Comparison of ENCODE assay signal across 21 cellular contexts in genomic region chr11:130475426-130476053, GRCh38. TPM values are rescaled to one million over a fixed set of nuclear protein-coding genes. Genes with fewer than 3 reads are reported as not detected.
"Had no signal": no experiment of that assay in that cellular context is flagged by ENCODE, and none has a peak within 500 bp of the region (broad histone marks: within the 10 kb centered on the region; RNA-seq: fewer than 3 reads in every experiment).

No MANE protein-coding gene starts in this region.

- H2AFZ ChIP-seq: hepatocyte had no signal

- FAIRE-seq: pancreas, small intestine had no signal

- H3K79me2 ChIP-seq: hepatocyte had no signal

- H3K27me3 ChIP-seq: ascending aorta, gastroesophageal sphincter, hepatocyte, pancreas, SJCRH30, upper lobe of left lung had no signal

- H3K4me1 ChIP-seq: pancreas had no signal

- H3K9me3 Mint-ChIP-seq: activated CD4-positive, alpha-beta memory T cell treated with anti-CD3 and anti-CD28 coated beads for 36 hours; activated naive CD8-positive, alpha-beta T cell treated with anti-CD3 and anti-CD28 coated beads, Interleukin-2, amount 50 U/mL, for 24 hours; nephron progenitor cell; stimulated activated memory B cell treated with anti-CD40 and anti-IgM and Interleukin-4, amounts not matched to agents 10 μg/mL and 1 μg/mL and 100 μg/mL, for 72 hours had no signal

- DNase-seq: activated CD4-positive, alpha-beta memory T cell treated with anti-CD3 and anti-CD28 coated beads for 36 hours; activated CD4-positive, alpha-beta T cell treated with anti-CD3 and anti-CD28 coated beads for 1 hour; activated CD8-positive, alpha-beta memory T cell treated with anti-CD3 and anti-CD28 coated beads, Interleukin-2, amount 50 U/mL, for 48 hours; activated naive CD8-positive, alpha-beta T cell treated with anti-CD3 and anti-CD28 coated beads, Interleukin-2, amount 50 U/mL, for 24 hours; central memory CD4-positive, alpha-beta T cell; cortex of kidney; effector memory CD4-positive, alpha-beta T cell; mammary epithelial cell; nephron progenitor cell; pancreas; retina; SJCRH30; small intestine; substantia nigra; T-helper 9 cell; upper lobe of left lung had no signal

- H3K4me3 ChIP-seq: ascending aorta, gastroesophageal sphincter, hepatocyte, pancreas, SJCRH30, upper lobe of left lung had no signal

- H3K27ac ChIP-seq: epithelial cell of prostate, pancreas, SJCRH30 had no signal

- H3K4me1 Mint-ChIP-seq: activated naive CD8-positive, alpha-beta T cell treated with anti-CD3 and anti-CD28 coated beads, Interleukin-2, amount 50 U/mL, for 24 hours; stimulated activated memory B cell treated with anti-CD40 and anti-IgM and Interleukin-4, amounts not matched to agents 10 μg/mL and 1 μg/mL and 100 μg/mL, for 72 hours had no signal

- H3K9me3 ChIP-seq: ascending aorta, gastroesophageal sphincter, pancreas, SJCRH30, upper lobe of left lung had no signal

- H3K27me3 Mint-ChIP-seq: activated naive CD8-positive, alpha-beta T cell treated with anti-CD3 and anti-CD28 coated beads, Interleukin-2, amount 50 U/mL, for 24 hours had no signal

- H3K4me2 ChIP-seq: hepatocyte had no signal

- H3K4me3 Mint-ChIP-seq: activated CD4-positive, alpha-beta memory T cell treated with anti-CD3 and anti-CD28 coated beads for 36 hours; activated naive CD8-positive, alpha-beta T cell treated with anti-CD3 and anti-CD28 coated beads, Interleukin-2, amount 50 U/mL, for 24 hours; nephron progenitor cell; stimulated activated memory B cell treated with anti-CD40 and anti-IgM and Interleukin-4, amounts not matched to agents 10 μg/mL and 1 μg/mL and 100 μg/mL, for 72 hours had no signal

- H3K36me3 ChIP-seq: pancreas, SJCRH30 had no signal

- H3K36me3 Mint-ChIP-seq: activated CD4-positive, alpha-beta memory T cell treated with anti-CD3 and anti-CD28 coated beads for 36 hours; stimulated activated memory B cell treated with anti-CD40 and anti-IgM and Interleukin-4, amounts not matched to agents 10 μg/mL and 1 μg/mL and 100 μg/mL, for 72 hours had no signal

- ATAC-seq: activated naive CD8-positive, alpha-beta T cell treated with anti-CD3 and anti-CD28 coated beads, Interleukin-2, amount 50 U/mL, for 24 hours; gastroesophageal sphincter; pancreas; stimulated activated memory B cell treated with anti-CD40 and anti-IgM and Interleukin-4, amounts not matched to agents 10 μg/mL and 1 μg/mL and 100 μg/mL, for 72 hours had no signal

- H3K27ac Mint-ChIP-seq: activated CD4-positive, alpha-beta memory T cell treated with anti-CD3 and anti-CD28 coated beads for 36 hours; activated naive CD8-positive, alpha-beta T cell treated with anti-CD3 and anti-CD28 coated beads, Interleukin-2, amount 50 U/mL, for 24 hours; nephron progenitor cell; stimulated activated memory B cell treated with anti-CD40 and anti-IgM and Interleukin-4, amounts not matched to agents 10 μg/mL and 1 μg/mL and 100 μg/mL, for 72 hours had no signal

RNA-seq across cellular contexts. Expression of gene ADAMTS15, which starts 27.1 kb away (rescaled TPM):
- total RNA-seq: activated CD4-positive, alpha-beta memory T cell treated with anti-CD3 and anti-CD28 coated beads for 36 hours had no signal

RNA-seq across cellular contexts. Expression of gene ADAMTS8, which starts 47.1 kb away (rescaled TPM):
- total RNA-seq: activated CD4-positive, alpha-beta memory T cell treated with anti-CD3 and anti-CD28 coated beads for 36 hours; SJCRH30 had no signal
- polyA plus RNA-seq: mammary epithelial cell had no signal
